ENCODE assay signal across 1 cellular context in the genomic region with DNA sequence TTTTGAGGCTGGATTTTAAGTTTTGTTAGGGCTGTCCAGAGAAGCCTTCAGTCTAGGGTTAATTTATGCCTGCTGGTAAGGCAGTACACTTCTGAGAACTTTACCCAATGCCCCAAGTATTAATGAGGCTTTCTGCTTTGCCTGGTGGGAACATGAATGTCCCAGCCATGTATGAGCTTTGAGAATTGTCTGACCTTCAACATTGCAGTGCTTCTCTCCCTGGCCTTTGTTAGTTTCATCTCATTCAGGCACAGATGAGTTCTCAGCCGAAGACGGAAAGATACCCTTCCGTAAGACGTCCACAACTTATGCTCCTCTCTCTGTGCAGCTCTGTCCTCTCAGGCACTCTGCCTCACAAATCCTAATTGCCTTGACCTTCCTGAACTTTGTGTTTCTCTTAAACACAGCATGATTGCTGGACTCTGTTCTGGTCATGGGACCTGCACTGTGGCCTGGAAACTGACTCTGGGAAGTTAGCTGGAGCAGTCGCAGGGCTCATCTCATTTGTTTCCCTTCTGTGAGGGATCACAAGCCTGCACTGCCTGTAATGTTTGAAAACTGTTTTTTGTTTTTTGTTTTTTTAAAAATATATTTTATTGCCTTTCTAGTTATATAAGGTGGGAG.
TF ChIP-seq lines count a peak whose summit lies in the region.

No MANE protein-coding gene starts in this region.

TF ChIP-seq in K562, 482 proteins besides CTCF, POLR2A, EP300 and RAD21:
- TF ChIP-seq SMARCE1 (IDR thresholded peaks at IDR 0.05) (no peak), SRSF1 (IDR thresholded peaks at IDR 0.05; ENCODE audit: low read depth, low read length) (no peak), TRIM28 (IDR thresholded peaks at IDR 0.05) (no peak), RCOR1 (IDR thresholded peaks at IDR 0.05; ENCODE audit: borderline replicate concordance in 1 of 2, low read depth in 2 of 2, low read length in 2 of 2) (peak in 1 of 2 experiments; percentile 21; a peak in 1 of 4 replicates), HCFC1 (IDR thresholded peaks at IDR 0.05; ENCODE audit: low read depth, low read length) (no peak), CHD4 (IDR thresholded peaks at IDR 0.05; ENCODE audit: insufficient read depth, insufficient replicate concordance, low read depth, low read length, poor library complexity, severe bottlenecking) (no peak), NR3C1 (CRISPR knock-in tag; IDR thresholded peaks at IDR 0.05) (no peak), RBM34 (IDR thresholded peaks at IDR 0.05; ENCODE audit: borderline replicate concordance, insufficient read depth, low read length) (no peak), NR2C2 (CRISPR knock-in tag; IDR thresholded peaks at IDR 0.05) (no peak), NR2C2 (tag; IDR thresholded peaks at IDR 0.05) (peak; percentile 35; the same call in 1 of the 2 replicates), NRF1 (conservative IDR thresholded peaks at IDR 0.05 in 1 of 2, IDR thresholded peaks at IDR 0.05 in 1 of 2) (peak; percentile 32 to 38; a peak in 2 of 4 replicates)
